ENCODE assay signal across 10 cellular contexts in genomic region chr9:109358968-109359603, GRCh38. TPM values are rescaled to one million over a fixed set of nuclear protein-coding genes. Genes with fewer than 3 reads are reported as not detected.
DNase-seq lines count a peak whose midpoint lies in the region; ATAC-seq, FAIRE-seq and TF ChIP-seq lines count a peak whose summit lies in the region.
"Not testable (repeated sequence)": the region's sequence is repeated elsewhere in the genome, so short reads cannot be mapped to it uniquely, and the experiment has no call there.
"Had no signal": no experiment of that assay in that cellular context is flagged by ENCODE, and none has a peak within 500 bp of the region (broad histone marks: within the 10 kb centered on the region; RNA-seq: fewer than 3 reads in every experiment).

No MANE protein-coding gene starts in this region.

- not testable (repeated sequence) for H3K27me3 ChIP-seq in GM23338 (ENCODE audit: insufficient read depth); hepatocyte; HepG2 (ENCODE audit: control insufficient read depth in 1 of 2, insufficient read depth in 2 of 2, low read length in 2 of 2); small intestine (ENCODE audit: control insufficient read depth in 2 of 2, insufficient read depth in 2 of 2, low read length in 2 of 2)

- H3K27me3 Mint-ChIP-seq in GM23338 (ENCODE audit: insufficient read depth, low read depth, poor library complexity); type B pancreatic cell: not testable (repeated sequence)

- not testable (repeated sequence) for H3F3A ChIP-seq in GM23338 (replicated peaks; ENCODE audit: low read depth)

- not testable (repeated sequence) for H2AFZ ChIP-seq in GM23338, hepatocyte
- H2AFZ ChIP-seq in HepG2 (ENCODE audit: low read length), result peak overlapping the region; percentile 12

- intact Hi-C loops in HepG2 (cut with micrococcal nuclease; ENCODE audit: unreplicated experiment), result not testable (repeated sequence)

- TF ChIP-seq RAD21 in HepG2 (CRISPR knock-in tag; IDR thresholded peaks at IDR 0.05), result not testable (repeated sequence)

- TF ChIP-seq CTCF in GM23338 (conservative IDR thresholded peaks at IDR 0.05; ENCODE audit: low read depth in 2 of 2); hepatocyte (IDR thresholded peaks at IDR 0.05; ENCODE audit: poor library complexity); HepG2 (CRISPR knock-in tag; IDR thresholded peaks at IDR 0.05); type B pancreatic cell (conservative IDR thresholded peaks at IDR 0.05): not testable (repeated sequence)

- H3K27ac ChIP-seq in GM23338 (ENCODE audit: low read depth); HepG2 (ENCODE audit: extremely low read length, insufficient read depth, low read length); small intestine (ENCODE audit: low read depth in 1 of 2, low read length in 1 of 2): not testable (repeated sequence)
- peak overlapping the region; percentile 64 for H3K27ac ChIP-seq in hepatocyte

- not testable (repeated sequence) for FAIRE-seq in HepG2 (lab: Jason Lieb, UNC); small intestine (lab: Jason Lieb, UNC)

- 0 out of 2 replicates have a peak overlapping the region, but pooled peaks have one; percentile 35 for H3K27ac Mint-ChIP-seq in GM23338
- peak overlapping the region; percentile 34 for H3K27ac Mint-ChIP-seq in type B pancreatic cell

- H3K36me3 Mint-ChIP-seq in GM23338 (ENCODE audit: low read depth); type B pancreatic cell: not testable (repeated sequence)

- POLR2A ChIA-PET in HepG2 (lab: Yijun Ruan, JAX), result interaction anchor here (1.2 to 1.7 kb wide), 2 partner anchors 13 to 119 kb away, joined by 3 to 5 read pairs; no protein-coding TSS in a partner anchor

- H3K4me3 Mint-ChIP-seq in GM23338, type B pancreatic cell: not testable (repeated sequence)

- H3K4me2 ChIP-seq in GM23338, result not testable (repeated sequence)
- peak overlapping the region; percentile 50 for H3K4me2 ChIP-seq in hepatocyte
- peak overlapping the region; percentile 48 for H3K4me2 ChIP-seq in HepG2 (ENCODE audit: low read depth, low read length)

- not testable (repeated sequence) for H3K9me3 Mint-ChIP-seq in GM23338, type B pancreatic cell

- not testable (repeated sequence) for TF ChIP-seq POLR2A in HepG2 (IDR thresholded peaks at IDR 0.05; ENCODE audit: insufficient read depth in 1 of 2, low read depth in 2 of 2, low read length in 2 of 2)

- H3K9ac ChIP-seq in HepG2 (ENCODE audit: insufficient read depth, low read depth, low read length), result not testable (repeated sequence)

- 70% methylated on average over 8 of the region's 8 CpGs for WGBS in hepatocyte (ENCODE audit: low lambda C conversion rate, missing lambda C conversion rate)
- WGBS in HepG2 (ENCODE audit: low lambda C conversion rate), result 10% methylated on average over 8 of the region's 8 CpGs
- 20 to 63% (median 41%) methylated on average over 8 of the region's 8 CpGs for WGBS in small intestine, 3 donors

- H3K9me2 ChIP-seq in GM23338 (ENCODE audit: insufficient read depth); hepatocyte (replicated peaks; ENCODE audit: insufficient read depth): not testable (repeated sequence)

- TF ChIP-seq EP300 in HepG2 (IDR thresholded peaks at IDR 0.05; ENCODE audit: low read depth in 2 of 2, low read length in 2 of 2); HepG2 (CRISPR knock-in tag; IDR thresholded peaks at IDR 0.05; ENCODE audit: borderline replicate concordance): not testable (repeated sequence)

- not testable (repeated sequence) for ATAC-seq in GM23338
- peak; percentile 51 for ATAC-seq in HepG2

- not testable (repeated sequence) for H3K79me2 ChIP-seq in GM23338 (replicated peaks; ENCODE audit: insufficient read depth); hepatocyte; HepG2 (ENCODE audit: insufficient read depth, low read length)

- H3K4me1 Mint-ChIP-seq in GM23338; type B pancreatic cell (ENCODE audit: unreplicated experiment): not testable (repeated sequence)

- CTCF ChIA-PET in HepG2 (lab: Yijun Ruan, JAX; ENCODE audit: low intra/inter-chr PET ratio, low total read pairs), result not testable (repeated sequence)

- H3K4me3 ChIP-seq in GM23338; hepatocyte; HepG2 (replicated peaks in 1 of 3; ENCODE audit: insufficient read depth in 1 of 3, low read depth in 2 of 3, low read length in 3 of 3); small intestine (ENCODE audit: low read depth in 1 of 2, low read length in 2 of 2): not testable (repeated sequence)

- not testable (repeated sequence) for H3K9me3 ChIP-seq in hepatocyte (ENCODE audit: low read depth); HepG2 (ENCODE audit: low read length); small intestine (ENCODE audit: control insufficient read depth, low read depth)

- H3K36me3 ChIP-seq in GM23338 (ENCODE audit: insufficient read depth); hepatocyte (replicated peaks; ENCODE audit: insufficient read depth, low read depth); HepG2 (replicated peaks in 1 of 2; ENCODE audit: control insufficient read depth in 1 of 2, insufficient read depth in 2 of 2, low read length in 2 of 2); small intestine (ENCODE audit: control insufficient read depth in 2 of 2, insufficient read depth in 2 of 2, low read length in 2 of 2): not testable (repeated sequence)

- in situ Hi-C loops in HepG2 (cut with HindIII; ENCODE audit: extremely low pct_ligation_motif_present, low pct_unique_long_range_greater_than_20kb), result not testable (repeated sequence)

- not testable (repeated sequence) for H4K20me1 ChIP-seq in GM23338 (replicated peaks; ENCODE audit: insufficient read depth); hepatocyte (ENCODE audit: insufficient read depth, poor library complexity, severe bottlenecking); HepG2 (ENCODE audit: insufficient read depth, low read length)

- not testable (repeated sequence) for H3K4me1 ChIP-seq in GM23338 (ENCODE audit: insufficient read depth); hepatocyte (ENCODE audit: insufficient read depth); HepG2 (ENCODE audit: insufficient read depth, low read length); small intestine (ENCODE audit: control insufficient read depth in 2 of 2, insufficient read depth in 1 of 2, low read depth in 1 of 2, low read length in 1 of 2)

- not testable (repeated sequence) for BruUV-seq in HepG2 (replicated peaks; lab: Mats Ljungman, UMichigan)

- DNase-seq in GM23338 (ENCODE audit: low spot score); hepatocyte (ENCODE audit: low spot score); HepG2 (ENCODE audit: low spot score); type B pancreatic cell (ENCODE audit: extremely low spot score, unreplicated experiment): not testable (repeated sequence)
- peak; percentile 83 for DNase-seq in small intestine

TF ChIP-seq in HepG2, 621 proteins besides CTCF, POLR2A, EP300 and RAD21 (continues in another document):
- TF ChIP-seq ZNF362 (CRISPR knock-in tag; IDR thresholded peaks at IDR 0.05; ENCODE audit: borderline replicate concordance), result peak; percentile 33; the same call in 1 of the 2 replicates

RNA-seq across cellular contexts. Expression of gene EPB41L4B, which starts 38.2 kb away (rescaled TPM):
- 32.2 and 34.4 TPM in 2 replicates for total RNA-seq in GM23338 (2014; rRNA removed; shearing (Covaris generic))
- 10.9 and 11.0 TPM in 2 replicates for polyA plus RNA-seq in GM23338 (2016; fragmentation: Nextera tagmentation; extraction: Ambion mirVana)
- 20.6 and 23.1 TPM in 2 replicates for total RNA-seq in hepatocyte
- polyA plus RNA-seq in hepatocyte, result 11.1 and 12.2 TPM in 2 replicates
- 22.1 and 25.7 TPM in 2 replicates for total RNA-seq in HepG2 (2016; rRNA removed; fragmentation: Illumina TruSeq; extraction: Trizol)
- total RNA-seq in HepG2 (2016; cell fraction: cytosol; rRNA removed; fragmentation: Illumina TruSeq; extraction: Trizol; ENCODE audit: low read depth), result 6.6 and 7.8 TPM in 2 replicates
- 22.0 TPM in 2 replicates for total RNA-seq in HepG2 (2016; cell fraction: insoluble cytoplasmic fraction; rRNA removed; fragmentation: Illumina TruSeq; extraction: Trizol)
- total RNA-seq in HepG2 (2016; cell fraction: membrane; rRNA removed; fragmentation: Illumina TruSeq; extraction: Trizol), result 24.1 and 27.0 TPM in 2 replicates
- total RNA-seq in HepG2 (2016; cell fraction: nucleus; rRNA removed; fragmentation: Illumina TruSeq; extraction: Trizol), result 16.1 and 18.9 TPM in 2 replicates
- polyA plus RNA-seq in HepG2 (2011; rRNA removed), result 15.1 and 17.6 TPM in 2 replicates
- polyA plus RNA-seq in HepG2 (2011; cell fraction: cytosol; rRNA removed), result 8.9 and 12.7 TPM in 2 replicates
- polyA plus RNA-seq in HepG2 (2011; cell fraction: nucleus; rRNA removed), result 8.2 and 9.7 TPM in 2 replicates
- 15.0 and 16.1 TPM in 2 replicates for polyA plus RNA-seq in HepG2 (2012)
- polyA plus RNA-seq in HepG2 (2016; cell fraction: cytosol; fragmentation: Illumina TruSeq; extraction: Trizol; ENCODE audit: low read depth), result 7.5 and 8.4 TPM in 2 replicates
- polyA plus RNA-seq in HepG2 (2016; cell fraction: insoluble cytoplasmic fraction; fragmentation: Illumina TruSeq; extraction: Trizol; ENCODE audit: low read depth), result 26.8 and 28.4 TPM in 2 replicates
- 20.6 and 23.6 TPM in 2 replicates for polyA plus RNA-seq in HepG2 (2016; cell fraction: membrane; fragmentation: Illumina TruSeq; extraction: Trizol; ENCODE audit: low read depth)
- polyA plus RNA-seq in HepG2 (2016; cell fraction: nucleus; fragmentation: Illumina TruSeq; extraction: Trizol; ENCODE audit: insufficient read depth, low read depth), result 23.9 and 24.1 TPM in 2 replicates
- polyA minus RNA-seq in HepG2 (2011; rRNA and poly(A)+ RNA removed; ENCODE audit: low replicate concordance), result 8.0 and 15.3 TPM in 2 replicates
- 10.9 and 14.4 TPM in 2 replicates for polyA minus RNA-seq in HepG2 (2011; cell fraction: cytosol; rRNA and poly(A)+ RNA removed)
- polyA minus RNA-seq in HepG2 (2011; cell fraction: nucleus; rRNA and poly(A)+ RNA removed), result 20.1 and 23.4 TPM in 2 replicates
- 100 to 1,000 TPM in 1 of 3 donors, 10 to 100 TPM in 2; 22.1 to 126 (median 94.3) TPM for polyA plus RNA-seq in small intestine
- 14.4 and 29.1 TPM in 2 replicates for total RNA-seq in type B pancreatic cell (ENCODE audit: low replicate concordance)
- total RNA-seq: A673; CD4-positive, alpha-beta memory T cell; CD4-positive, CD25-positive, alpha-beta regulatory T cell had no signal
- polyA plus RNA-seq: CD14-positive monocyte; CD4-positive, alpha-beta memory T cell; CD4-positive, CD25-positive, alpha-beta regulatory T cell; CD8-positive, alpha-beta memory T cell had no signal
